ENCODE assay signal across 19 cellular contexts in the genomic region with DNA sequence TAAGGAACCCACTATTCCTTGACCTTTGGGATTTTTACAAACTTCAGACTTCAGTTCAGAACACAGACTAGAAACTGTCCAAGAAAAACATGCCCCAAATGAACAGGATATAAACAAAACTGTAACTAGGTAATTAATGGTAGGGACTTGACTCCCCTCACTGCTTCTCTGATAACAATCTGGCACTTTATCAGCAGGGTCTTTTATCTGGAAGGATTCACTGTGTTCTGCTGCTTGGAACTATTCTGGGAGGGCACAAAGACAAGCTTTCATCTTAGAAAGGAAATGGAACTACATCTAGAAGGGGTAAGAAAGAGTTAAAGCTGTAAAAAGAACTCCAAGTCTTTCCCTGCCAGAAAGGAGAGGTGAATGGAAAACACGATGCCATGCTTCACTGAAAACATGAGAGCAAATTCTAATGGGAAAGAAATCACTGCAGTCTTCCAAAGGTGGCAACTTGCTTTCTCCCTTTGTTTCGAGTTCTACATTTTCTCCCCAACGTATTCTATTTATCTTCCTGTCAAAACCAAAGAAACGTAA.
A peak's percentile ranks its signal among the peaks of the same experiment; 100 is the strongest.
DNase-seq lines count a peak whose midpoint lies in the region; ATAC-seq and TF ChIP-seq lines count a peak whose summit lies in the region.
"Had no signal": no experiment of that assay in that cellular context is flagged by ENCODE, and none has a peak within 500 bp of the region (broad histone marks: within the 10 kb centered on the region; RNA-seq: fewer than 3 reads in every experiment).

No MANE protein-coding gene starts in this region.

- H3K4me3 Mint-ChIP-seq in osteocyte (ENCODE audit: unreplicated experiment): no peak overlapping the region
- H3K4me3 Mint-ChIP-seq: activated T-helper 1 cell treated with anti-CD3 and anti-CD28 coated beads, Interleukin-12 subunit alpha, Interleukin-12 subunit beta, Interleukin-2, Interleukin-4 antibody, amounts not matched to agents 30 ng/mL and 10 ng/mL and 1 ng/mL, durations not matched to agents 14 hours and 24 hours and 36 hours; CD4-positive, alpha-beta memory T cell; stimulated activated naive B cell treated with anti-CD40 and anti-IgM and Interleukin-4, amounts not matched to agents 10 μg/mL and 1 μg/mL and 100 μg/mL, for 72 hours had no signal

- H3K36me3 ChIP-seq in heart right ventricle (no peaks in the 10 kb centered on the region), aorta (ENCODE audit: control insufficient read depth in 1 of 2, insufficient read depth in 2 of 2, low read length in 1 of 2) (no peaks in the 10 kb centered on the region)
- H3K36me3 ChIP-seq: cardiac muscle cell, upper lobe of left lung had no signal

- H3K9me3 ChIP-seq in heart right ventricle (no peaks in the 10 kb centered on the region), aorta (ENCODE audit: control insufficient read depth, low read length) (no peaks in the 10 kb centered on the region)
- H3K9me3 ChIP-seq: upper lobe of left lung had no signal

- TF ChIP-seq CTCF in heart right ventricle (IDR thresholded peaks at IDR 0.05): no peak
- TF ChIP-seq CTCF in coronary artery (IDR thresholded peaks at IDR 0.05): no peak
- no peak for TF ChIP-seq CTCF in osteocyte (IDR thresholded peaks at IDR 0.05)

- peaks cover 3% of the 10 kb centered on the region for H3K36me3 Mint-ChIP-seq in osteocyte (ENCODE audit: unreplicated experiment)

- no peak for DNase-seq in heart right ventricle
- DNase-seq in Right ventricle myocardium superior: no peak
- no peak for DNase-seq in coronary artery (ENCODE audit: low spot score)
- no peak for DNase-seq in osteocyte (ENCODE audit: extremely low spot score, unreplicated experiment)
- no peak for DNase-seq in aorta
- DNase-seq in NCI-H2029 (lab: John Stamatoyannopoulos, UW): no peak
- no peak for DNase-seq in NOMO-1 (lab: John Stamatoyannopoulos, UW; ENCODE audit: unreplicated experiment in 2 of 2)
- no peak for DNase-seq in NCI-H146 (lab: John Stamatoyannopoulos, UW)
- DNase-seq: activated CD4-positive, CD25-positive, alpha-beta regulatory T cell; CD4-positive, alpha-beta memory T cell; effector memory CD4-positive, alpha-beta T cell; NCI-H226; NK-92 treated with Interleukin-12 subunit alpha and Interleukin-12 subunit beta, amount 100 ng/mL, for 24 hours; stimulated activated naive B cell treated with anti-CD40 and anti-IgM and Interleukin-4, amounts not matched to agents 10 μg/mL and 1 μg/mL and 100 μg/mL, for 72 hours; T-helper 2 cell; upper lobe of left lung had no signal

- no peaks in the 10 kb centered on the region for H3K9me3 Mint-ChIP-seq in osteocyte (ENCODE audit: unreplicated experiment)
- H3K9me3 Mint-ChIP-seq: activated T-helper 1 cell treated with anti-CD3 and anti-CD28 coated beads, Interleukin-12 subunit alpha, Interleukin-12 subunit beta, Interleukin-2, Interleukin-4 antibody, amounts not matched to agents 30 ng/mL and 10 ng/mL and 1 ng/mL, durations not matched to agents 14 hours and 24 hours and 36 hours; CD4-positive, alpha-beta memory T cell; stimulated activated naive B cell treated with anti-CD40 and anti-IgM and Interleukin-4, amounts not matched to agents 10 μg/mL and 1 μg/mL and 100 μg/mL, for 72 hours had no signal

- intact Hi-C loops in heart right ventricle (cut with DNase I): loop anchor here in 2 of 10 donors (5.0 kb wide), 2 partner anchors 48 to 82 kb away; no protein-coding TSS in a partner anchor
- intact Hi-C loops in Right ventricle myocardium superior (cut with DNase I): no loop called here
- intact Hi-C loops in aorta (cut with DNase I): loop anchor here in 1 of 2 donors (5.0 kb wide), 1 partner anchor 48 kb away; no protein-coding TSS in a partner anchor

- H3K4me3 ChIP-seq in heart right ventricle: no peak overlapping the region
- no peak overlapping the region for H3K4me3 ChIP-seq in coronary artery
- H3K4me3 ChIP-seq in aorta (ENCODE audit: low read length in 2 of 2): no peak overlapping the region
- H3K4me3 ChIP-seq: cardiac muscle cell, upper lobe of left lung had no signal

- no peaks in the 10 kb centered on the region for H3K27me3 Mint-ChIP-seq in osteocyte (ENCODE audit: unreplicated experiment)
- H3K27me3 Mint-ChIP-seq: CD4-positive, alpha-beta memory T cell; stimulated activated naive B cell treated with anti-CD40 and anti-IgM and Interleukin-4, amounts not matched to agents 10 μg/mL and 1 μg/mL and 100 μg/mL, for 72 hours had no signal

- H3K4me1 Mint-ChIP-seq in osteocyte (ENCODE audit: unreplicated experiment): peaks cover 73% of the 10 kb centered on the region

- H3K27ac ChIP-seq in heart right ventricle: peak overlapping the region in 8 of 10 donors; percentile 4 to 77 (median 54)
- H3K27ac ChIP-seq in coronary artery: peak overlapping the region; percentile 54 to 70
- peak overlapping the region; percentile 17 to 57 for H3K27ac ChIP-seq in aorta (ENCODE audit: low read depth in 1 of 2, low read length in 2 of 2)
- H3K27ac ChIP-seq: cardiac muscle cell, parathyroid adenoma, upper lobe of left lung had no signal

- peaks cover 0 to 73% (median 51%) of the 10 kb centered on the region in 9 donors for H3K4me1 ChIP-seq in heart right ventricle
- H3K4me1 ChIP-seq in aorta (ENCODE audit: control insufficient read depth in 1 of 2, insufficient read depth in 2 of 2, low read length in 2 of 2): peaks cover 0 to 12% of the 10 kb centered on the region in 2 donors

- peak overlapping the region; percentile 83 for H3K27ac Mint-ChIP-seq in osteocyte (ENCODE audit: unreplicated experiment)
- H3K27ac Mint-ChIP-seq: activated T-helper 1 cell treated with anti-CD3 and anti-CD28 coated beads, Interleukin-12 subunit alpha, Interleukin-12 subunit beta, Interleukin-2, Interleukin-4 antibody, amounts not matched to agents 30 ng/mL and 10 ng/mL and 1 ng/mL, durations not matched to agents 14 hours and 24 hours and 36 hours; stimulated activated naive B cell treated with anti-CD40 and anti-IgM and Interleukin-4, amounts not matched to agents 10 μg/mL and 1 μg/mL and 100 μg/mL, for 72 hours had no signal

- ATAC-seq in heart right ventricle (peak in 3 of 8 donors; percentile 14 to 34 (median 26)), Right ventricle myocardium superior (ENCODE audit: poor library complexity) (no peak), aorta (ENCODE audit: low FRiP score) (no peak)
- ATAC-seq: stimulated activated naive B cell treated with anti-CD40 and anti-IgM and Interleukin-4, amounts not matched to agents 10 μg/mL and 1 μg/mL and 100 μg/mL, for 72 hours had no signal

- H3K27me3 ChIP-seq in heart right ventricle: no peaks in the 10 kb centered on the region
- no peaks in the 10 kb centered on the region for H3K27me3 ChIP-seq in aorta (ENCODE audit: control insufficient read depth in 1 of 2, insufficient read depth in 2 of 2, low read length in 1 of 2)
- H3K27me3 ChIP-seq: cardiac muscle cell, upper lobe of left lung had no signal

- 57 to 68% methylated on average over 4 of the region's 4 CpGs for WGBS in heart right ventricle, 2 donors
- WGBS in aorta, 2 donors: 10 to 13% methylated on average over 4 of the region's 4 CpGs
